ENCODE assay signal across 12 cellular contexts in genomic region chr9:36092014-36092413, GRCh38. TPM values are rescaled to one million over a fixed set of nuclear protein-coding genes. Genes with fewer than 3 reads are reported as not detected.
DNase-seq lines count a peak whose midpoint lies in the region; ATAC-seq and TF ChIP-seq lines count a peak whose summit lies in the region.
"Had no signal": no experiment of that assay in that cellular context is flagged by ENCODE, and none has a peak within 500 bp of the region (broad histone marks: within the 10 kb centered on the region; RNA-seq: fewer than 3 reads in every experiment).

No MANE protein-coding gene starts in this region.

- H3K4me1 ChIP-seq in CD4-positive, alpha-beta memory T cell (ENCODE audit: insufficient read depth, low read length): peaks cover 7% of the 10 kb centered on the region
- H3K4me1 ChIP-seq in KMS-11 (ENCODE audit: low read depth, poor library complexity, severe bottlenecking): peaks cover 20% of the 10 kb centered on the region

- peak overlapping the region in 6 of 7 donors; percentile 32 to 94 (median 76) for H3K27ac Mint-ChIP-seq in CD4-positive, alpha-beta memory T cell
- peak overlapping the region; percentile 88 for H3K27ac Mint-ChIP-seq in chondrocyte (ENCODE audit: unreplicated experiment)
- H3K27ac Mint-ChIP-seq in natural killer cell treated with Interleukin-12 subunit alpha and Interleukin-12 subunit beta and Interleukin-15 and Interleukin-18, amount 100 ng/mL, for 72 hours: peak overlapping the region; percentile 45 to 85

- no peaks in the 10 kb centered on the region for H3K9me3 ChIP-seq in CD4-positive, alpha-beta memory T cell (ENCODE audit: control insufficient read depth in 1 of 2, low read length in 2 of 2)

- H3K36me3 ChIP-seq in CD4-positive, alpha-beta memory T cell (ENCODE audit: insufficient read depth, low read length): no peaks in the 10 kb centered on the region
- no peaks in the 10 kb centered on the region for H3K36me3 ChIP-seq in KMS-11 (ENCODE audit: insufficient read depth)

- no peak overlapping the region for H3K4me3 ChIP-seq in CD4-positive, alpha-beta memory T cell (ENCODE audit: low read length in 2 of 2)
- no peak overlapping the region for H3K4me3 ChIP-seq in KMS-11 (IDR thresholded peaks at IDR 0.05; ENCODE audit: insufficient read depth, low read depth, low read length)

- peaks cover 11 to 19% (median 16%) of the 10 kb centered on the region in 4 donors for H3K4me1 Mint-ChIP-seq in CD4-positive, alpha-beta memory T cell
- peaks cover 42% of the 10 kb centered on the region for H3K4me1 Mint-ChIP-seq in chondrocyte (ENCODE audit: low read depth)
- peaks cover 14 to 20% of the 10 kb centered on the region in 2 donors for H3K4me1 Mint-ChIP-seq in natural killer cell treated with Interleukin-12 subunit alpha and Interleukin-12 subunit beta and Interleukin-15 and Interleukin-18, amount 100 ng/mL, for 72 hours (ENCODE audit: low read depth in 2 of 2)

- CTCF ChIA-PET in CD4-positive, alpha-beta memory T cell (lab: Charles Lee; ENCODE audit: partially characterized antibody): interaction anchor here (0.7 to 2.0 kb wide), 6 partner anchors 9 to 98 kb away, joined by 3 to 15 read pairs (median 4); no protein-coding TSS in a partner anchor

- TF ChIP-seq CTCF in KMS-11 (conservative IDR thresholded peaks at IDR 0.05; ENCODE audit: low read depth, low read length): no peak
- no peak for TF ChIP-seq CTCF in chondrocyte (IDR thresholded peaks at IDR 0.05)

- H4K20me1 ChIP-seq in KMS-11 (ENCODE audit: insufficient read depth): no peaks in the 10 kb centered on the region

- H3K4me2 ChIP-seq in KMS-11: no peak overlapping the region

- H3K27ac ChIP-seq in CD4-positive, alpha-beta memory T cell (ENCODE audit: low read depth, low read length): no peak overlapping the region
- peak overlapping the region; percentile 62; the same call in 1 of the 2 replicates for H3K27ac ChIP-seq in KMS-11

- no peaks in the 10 kb centered on the region for H3K27me3 Mint-ChIP-seq in CD4-positive, alpha-beta memory T cell
- no peaks in the 10 kb centered on the region for H3K27me3 Mint-ChIP-seq in chondrocyte (ENCODE audit: low read depth)
- no peaks in the 10 kb centered on the region for H3K27me3 Mint-ChIP-seq in natural killer cell treated with Interleukin-12 subunit alpha and Interleukin-12 subunit beta and Interleukin-15 and Interleukin-18, amount 100 ng/mL, for 72 hours

- H3K36me3 Mint-ChIP-seq in CD4-positive, alpha-beta memory T cell: peaks cover 3 to 12% of the 10 kb centered on the region in 2 donors
- peaks cover 7% of the 10 kb centered on the region for H3K36me3 Mint-ChIP-seq in chondrocyte (ENCODE audit: low read depth)
- peaks cover 7% of the 10 kb centered on the region for H3K36me3 Mint-ChIP-seq in natural killer cell treated with Interleukin-12 subunit alpha and Interleukin-12 subunit beta and Interleukin-15 and Interleukin-18, amount 100 ng/mL, for 72 hours

- H3K79me2 ChIP-seq in KMS-11 (ENCODE audit: insufficient read depth, low read depth): no peaks in the 10 kb centered on the region

- H2AFZ ChIP-seq in KMS-11 (ENCODE audit: low read depth): no peak overlapping the region

- H3K4me3 Mint-ChIP-seq in CD4-positive, alpha-beta memory T cell: peak overlapping the region in 5 of 8 donors; percentile 62 to 75 (median 72)
- H3K4me3 Mint-ChIP-seq in chondrocyte (ENCODE audit: unreplicated experiment): peak overlapping the region; percentile 23
- H3K4me3 Mint-ChIP-seq in natural killer cell treated with Interleukin-12 subunit alpha and Interleukin-12 subunit beta and Interleukin-15 and Interleukin-18, amount 100 ng/mL, for 72 hours: peak overlapping the region; percentile 31
- H3K4me3 Mint-ChIP-seq: activated T-cell treated with anti-CD3 and anti-CD28 coated beads, Interleukin-2, amount 50 U/mL, for 4 hours; WTC11 had no signal

- POLR2A ChIA-PET in CD4-positive, alpha-beta memory T cell (lab: Charles Lee; ENCODE audit: partially characterized antibody): interaction anchor here (0.6 to 1.2 kb wide), 4 partner anchors 19 to 444 kb away, joined by 3 to 5 read pairs (median 4); partner anchors contain the start of gene GLIPR2

- ATAC-seq in natural killer cell treated with Interleukin-12 subunit alpha and Interleukin-12 subunit beta and Interleukin-15 and Interleukin-18, amount 100 ng/mL, for 72 hours: no peak
- no peak for ATAC-seq in HG02588 (IDR thresholded peaks at IDR 0.05; ENCODE audit: unreplicated experiment)
- ATAC-seq in GM18517 (IDR thresholded peaks at IDR 0.05; ENCODE audit: unreplicated experiment): no peak
- no peak for ATAC-seq in left cardiac atrium
- ATAC-seq: HCT116 had no signal

- peaks cover 0 to 4% (median 0%) of the 10 kb centered on the region in 8 donors for H3K9me3 Mint-ChIP-seq in CD4-positive, alpha-beta memory T cell
- H3K9me3 Mint-ChIP-seq in chondrocyte (ENCODE audit: low read depth): peaks cover 2% of the 10 kb centered on the region
- no peaks in the 10 kb centered on the region for H3K9me3 Mint-ChIP-seq in natural killer cell treated with Interleukin-12 subunit alpha and Interleukin-12 subunit beta and Interleukin-15 and Interleukin-18, amount 100 ng/mL, for 72 hours
- H3K9me3 Mint-ChIP-seq: activated T-cell treated with anti-CD3 and anti-CD28 coated beads, Interleukin-2, amount 50 U/mL, for 4 hours had no signal

- no peaks in the 10 kb centered on the region for H3K27me3 ChIP-seq in CD4-positive, alpha-beta memory T cell (ENCODE audit: insufficient read depth, low read length)
- no peaks in the 10 kb centered on the region for H3K27me3 ChIP-seq in KMS-11 (ENCODE audit: insufficient read depth, low read depth)

- H3K9ac ChIP-seq in KMS-11: no peak overlapping the region

- DNase-seq in CD4-positive, alpha-beta memory T cell: no peak
- DNase-seq in chondrocyte (ENCODE audit: low spot score) (no peak), NCI-H2171 (lab: John Stamatoyannopoulos, UW) (no peak), left cardiac atrium (no peak)
- no peak for DNase-seq in natural killer cell treated with Interleukin-12 subunit alpha and Interleukin-12 subunit beta and Interleukin-15 and Interleukin-18, amount 100 ng/mL, for 72 hours (ENCODE audit: low spot score)
- DNase-seq: NCI-H1048 had no signal

- intact Hi-C loops in CD4-positive, alpha-beta memory T cell (cut with micrococcal nuclease): no loop called here
- intact Hi-C loops in left cardiac atrium (cut with DNase I): loop anchor here in 1 of 2 donors (10.0 kb wide), 1 partner anchor 213 kb away; no protein-coding TSS in a partner anchor

RNA-seq across cellular contexts. Expression of gene GLIPR2, which starts 44.5 kb away (rescaled TPM):
- 10 to 100 TPM; 17.0 to 18.9 TPM for total RNA-seq in CD4-positive, alpha-beta memory T cell
- 100 to 1,000 TPM; 140 to 213 TPM for polyA plus RNA-seq in CD4-positive, alpha-beta memory T cell
- total RNA-seq in chondrocyte (101 to 110 TPM (median 102 TPM) in 3 replicates), left cardiac atrium (10 to 100 TPM; 14.7 to 19.7 TPM)
- total RNA-seq in natural killer cell treated with Interleukin-12 subunit alpha and Interleukin-12 subunit beta and Interleukin-15 and Interleukin-18, amount 100 ng/mL, for 72 hours: 10 to 100 TPM; 11.0 to 27.1 TPM

RNA-seq across cellular contexts. Expression of gene RECK, which starts 55.3 kb away (rescaled TPM):
- total RNA-seq in CD4-positive, alpha-beta memory T cell: 10 to 100 TPM; 12.1 to 12.8 TPM
- polyA plus RNA-seq in CD4-positive, alpha-beta memory T cell: 10 to 100 TPM; 15.9 to 26.9 TPM
- total RNA-seq in chondrocyte (33.5 to 66.6 TPM (median 33.5 TPM) in 3 replicates), left cardiac atrium (1 to 10 TPM; 8.1 to 8.9 TPM)
- 1 to 10 TPM; 4.0 to 7.0 TPM for total RNA-seq in natural killer cell treated with Interleukin-12 subunit alpha and Interleukin-12 subunit beta and Interleukin-15 and Interleukin-18, amount 100 ng/mL, for 72 hours
